In the genomic region with DNA sequence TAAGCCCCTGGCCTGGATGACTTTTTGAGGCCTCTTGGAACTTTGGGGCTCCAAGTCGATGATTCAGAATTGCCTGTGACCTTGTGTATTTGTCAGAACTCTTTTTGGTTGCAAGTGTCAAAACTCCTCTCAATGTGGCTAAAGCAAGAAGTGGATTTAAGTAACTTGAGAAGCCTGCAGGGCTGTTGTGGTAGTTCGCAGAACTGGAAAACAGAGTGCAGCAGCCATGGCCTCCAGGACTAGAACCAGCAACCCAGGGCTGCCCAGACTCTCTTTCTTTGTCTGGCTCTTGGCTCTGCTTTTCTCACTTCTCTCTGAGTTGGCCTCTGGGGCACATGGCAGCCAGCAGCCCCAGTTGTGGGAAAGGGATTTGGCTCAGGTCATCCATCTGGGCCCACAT, we compare ENCODE assay signal across 16 cellular contexts. TPM values are rescaled to one million over a fixed set of nuclear protein-coding genes. Genes with fewer than 3 reads are reported as not detected.
DNase-seq lines count a peak whose midpoint lies in the region; ATAC-seq and TF ChIP-seq lines count a peak whose summit lies in the region.
"Had no signal": no experiment of that assay in that cellular context is flagged by ENCODE, and none has a peak within 500 bp of the region (broad histone marks: within the 10 kb centered on the region; RNA-seq: fewer than 3 reads in every experiment).

No MANE protein-coding gene starts in this region.

- peak overlapping the region; percentile 38 for H3K27ac ChIP-seq in CD8-positive, alpha-beta memory T cell (ENCODE audit: low read depth, low read length)
- H3K27ac ChIP-seq in adrenal gland, result peak overlapping the region in 1 of 5 donors; percentile 21
- H3K27ac ChIP-seq: ascending aorta, esophagus muscularis mucosa had no signal

- H3F3A ChIP-seq in Loucy (ENCODE audit: low read depth), result no peaks in the 10 kb centered on the region

- no peak overlapping the region for H3K4me3 ChIP-seq in CD8-positive, alpha-beta memory T cell (ENCODE audit: low read length)
- H3K4me3 ChIP-seq in Loucy (ENCODE audit: low read length, poor library complexity, severe bottlenecking), result no peak overlapping the region
- H3K4me3 ChIP-seq in adrenal gland, result no peak overlapping the region
- H3K4me3 ChIP-seq: ascending aorta, esophagus muscularis mucosa had no signal

- no peaks in the 10 kb centered on the region for H3K9me3 Mint-ChIP-seq in CD8-positive, alpha-beta memory T cell
- no peaks in the 10 kb centered on the region for H3K9me3 Mint-ChIP-seq in natural killer cell treated with Interleukin-12 subunit alpha and Interleukin-12 subunit beta and Interleukin-15 and Interleukin-18, amount 100 ng/mL, for 72 hours

- H3K27ac Mint-ChIP-seq in CD8-positive, alpha-beta memory T cell, result peak overlapping the region in 5 of 8 donors; percentile 26 to 83 (median 72)
- peak overlapping the region; percentile 99 to 100 for H3K27ac Mint-ChIP-seq in natural killer cell treated with Interleukin-12 subunit alpha and Interleukin-12 subunit beta and Interleukin-15 and Interleukin-18, amount 100 ng/mL, for 72 hours

- H3K27me3 Mint-ChIP-seq in CD8-positive, alpha-beta memory T cell, result peaks cover 0 to 5% of the 10 kb centered on the region in 2 donors
- no peaks in the 10 kb centered on the region for H3K27me3 Mint-ChIP-seq in natural killer cell treated with Interleukin-12 subunit alpha and Interleukin-12 subunit beta and Interleukin-15 and Interleukin-18, amount 100 ng/mL, for 72 hours
- H3K27me3 Mint-ChIP-seq: CD4-positive, alpha-beta memory T cell had no signal

- no peaks in the 10 kb centered on the region for H3K27me3 ChIP-seq in CD8-positive, alpha-beta memory T cell (ENCODE audit: insufficient read depth, low read length, poor library complexity, severe bottlenecking)
- H3K27me3 ChIP-seq in Loucy (ENCODE audit: insufficient read depth, low read length, poor library complexity, severe bottlenecking), result no peaks in the 10 kb centered on the region
- H3K27me3 ChIP-seq in adrenal gland, result no peaks in the 10 kb centered on the region
- H3K27me3 ChIP-seq: ascending aorta, esophagus muscularis mucosa had no signal

- H3K4me3 Mint-ChIP-seq in CD8-positive, alpha-beta memory T cell, result no peak overlapping the region
- peak overlapping the region; percentile 92 for H3K4me3 Mint-ChIP-seq in natural killer cell treated with Interleukin-12 subunit alpha and Interleukin-12 subunit beta and Interleukin-15 and Interleukin-18, amount 100 ng/mL, for 72 hours
- H3K4me3 Mint-ChIP-seq: CD4-positive, alpha-beta memory T cell had no signal

- TF ChIP-seq POLR2A in erythroblast (IDR thresholded peaks at IDR 0.05; ENCODE audit: low read length) (no peak), adrenal gland (IDR thresholded peaks at IDR 0.05) (no peak)

- H3K9me3 ChIP-seq in CD8-positive, alpha-beta memory T cell (ENCODE audit: low read length), result no peaks in the 10 kb centered on the region
- H3K9me3 ChIP-seq in Loucy (ENCODE audit: insufficient read depth, low read depth, low read length), result no peaks in the 10 kb centered on the region
- no peaks in the 10 kb centered on the region for H3K9me3 ChIP-seq in adrenal gland (replicated peaks in 1 of 3)
- H3K9me3 ChIP-seq: ascending aorta, esophagus muscularis mucosa had no signal

- H2AFZ ChIP-seq in Loucy (ENCODE audit: low read length), result peak overlapping the region; percentile 80

- no peaks in the 10 kb centered on the region for H4K20me1 ChIP-seq in Loucy (ENCODE audit: insufficient read depth, low read length, poor library complexity, severe bottlenecking)

- H3K79me2 ChIP-seq in Loucy (ENCODE audit: insufficient read depth, low read length), result no peaks in the 10 kb centered on the region

- H3K9ac ChIP-seq in Loucy (ENCODE audit: low read depth, low read length, poor library complexity, severe bottlenecking), result no peak overlapping the region

- no peaks in the 10 kb centered on the region for H3K9me2 ChIP-seq in Loucy (replicated peaks; ENCODE audit: low read depth, low read length)

- intact Hi-C loops in adrenal gland (cut with DNase I), result no loop called here

- peaks cover 5 to 7% (median 6%) of the 10 kb centered on the region in 3 donors for H3K4me1 Mint-ChIP-seq in CD8-positive, alpha-beta memory T cell
- peaks cover 58 to 74% of the 10 kb centered on the region in 2 donors for H3K4me1 Mint-ChIP-seq in natural killer cell treated with Interleukin-12 subunit alpha and Interleukin-12 subunit beta and Interleukin-15 and Interleukin-18, amount 100 ng/mL, for 72 hours (ENCODE audit: low read depth in 2 of 2)

- no peak overlapping the region for H3K4me2 ChIP-seq in Loucy (ENCODE audit: low read depth, low read length, poor library complexity, severe bottlenecking)

- no peaks in the 10 kb centered on the region for H3K36me3 Mint-ChIP-seq in CD8-positive, alpha-beta memory T cell
- peaks cover 9% of the 10 kb centered on the region for H3K36me3 Mint-ChIP-seq in natural killer cell treated with Interleukin-12 subunit alpha and Interleukin-12 subunit beta and Interleukin-15 and Interleukin-18, amount 100 ng/mL, for 72 hours
- H3K36me3 Mint-ChIP-seq: CD4-positive, alpha-beta memory T cell had no signal

- POLR2A ChIA-PET in CD8-positive, alpha-beta memory T cell (lab: Charles Lee), result interaction anchor here (0.6 kb wide), 2 partner anchors 17 to 206 kb away, joined by 4 to 7 read pairs; no protein-coding TSS in a partner anchor

- no peaks in the 10 kb centered on the region for H3K36me3 ChIP-seq in CD8-positive, alpha-beta memory T cell (ENCODE audit: insufficient read depth, low read length)
- H3K36me3 ChIP-seq in Loucy (ENCODE audit: insufficient read depth, low read length) (no peaks in the 10 kb centered on the region), adrenal gland (replicated peaks in 1 of 2) (no peaks in the 10 kb centered on the region)
- H3K36me3 ChIP-seq: ascending aorta, esophagus muscularis mucosa had no signal

- no peak for DNase-seq in CD8-positive, alpha-beta memory T cell
- peak; percentile 43 to 52 for DNase-seq in activated T-cell treated with anti-CD3 and anti-CD28 coated beads, Interleukin-2, amount 50 U/mL, for 48 hours
- DNase-seq in natural killer cell treated with Interleukin-12 subunit alpha and Interleukin-12 subunit beta and Interleukin-15 and Interleukin-18, amount 100 ng/mL, for 72 hours (ENCODE audit: low spot score), result peak; percentile 81
- DNase-seq in erythroblast (lab: John Stamatoyannopoulos, UW) (no peak), NCI-H187 (lab: John Stamatoyannopoulos, UW) (no peak), adrenal gland (no peak)
- DNase-seq: CD4-positive, alpha-beta memory T cell; cortex of kidney; EL; NCI-H1417 treated with DMSO at 0.1 percent for 48 hours; NCI-H524 treated with DMSO at 0.1 percent for 48 hours; T1000 had no signal

- CTCF ChIA-PET in CD8-positive, alpha-beta memory T cell (lab: Charles Lee), result interaction anchor here (1.5 to 1.8 kb wide), 3 partner anchors 10 to 327 kb away, joined by 4 to 9 read pairs (median 7); no protein-coding TSS in a partner anchor

- ATAC-seq in natural killer cell treated with Interleukin-12 subunit alpha and Interleukin-12 subunit beta and Interleukin-15 and Interleukin-18, amount 100 ng/mL, for 72 hours, result peak; percentile 78 to 86
- ATAC-seq: left lobe of liver had no signal

- WGBS in adrenal gland, 4 donors, result 47 to 56% (median 52%) methylated on average over 2 of the region's 2 CpGs

- H3K4me1 ChIP-seq in CD8-positive, alpha-beta memory T cell (ENCODE audit: insufficient read depth, low read length), result no peaks in the 10 kb centered on the region
- H3K4me1 ChIP-seq in Loucy (ENCODE audit: insufficient read depth, low read length, poor library complexity, severe bottlenecking), result peaks cover 18% of the 10 kb centered on the region
- peaks cover 0 to 4% of the 10 kb centered on the region in 2 donors for H3K4me1 ChIP-seq in adrenal gland (replicated peaks in 1 of 2)
- H3K4me1 ChIP-seq: ascending aorta, esophagus muscularis mucosa had no signal

- TF ChIP-seq CTCF in Loucy (conservative IDR thresholded peaks at IDR 0.05; ENCODE audit: low read length) (no peak), adrenal gland (IDR thresholded peaks at IDR 0.05) (peak in 1 of 6 experiments; percentile 9)

RNA-seq across cellular contexts. Expression of a gene that starts 59.0 kb away (rescaled TPM):
- total RNA-seq in CD8-positive, alpha-beta memory T cell, result 100 to 1,000 TPM; 174 to 180 TPM
- 24.8 TPM for polyA plus RNA-seq in CD8-positive, alpha-beta memory T cell
- total RNA-seq in natural killer cell treated with Interleukin-12 subunit alpha and Interleukin-12 subunit beta and Interleukin-15 and Interleukin-18, amount 100 ng/mL, for 72 hours, result 100 to 1,000 TPM; 579 to 941 TPM
- total RNA-seq in adrenal gland, result 100 to 1,000 TPM in 4 of 8 donors, 10 to 100 TPM in 4; 57.2 to 224 (median 118) TPM
- polyA plus RNA-seq in adrenal gland, result 10 to 100 TPM; 19.1 to 50.2 (median 49.8) TPM

Comparison
In these comparisons a context has a peak if more than half of its experiments do, and no peak if none do; other contexts are left out.
1. DNase-seq: peak in activated T-cell treated with anti-CD3 and anti-CD28 coated beads, Interleukin-2, amount 50 U/mL, for 48 hours (2 of 2) and natural killer cell treated with Interleukin-12 subunit alpha and Interleukin-12 subunit beta and Interleukin-15 and Interleukin-18, amount 100 ng/mL, for 72 hours (single experiment); none in CD8-positive, alpha-beta memory T cell (0 of 5), erythroblast (0 of 2), NCI-H187 (0 of 2) and adrenal gland (0 of 7).